ENCODE assay signal across 8 cellular contexts in the genomic region with DNA sequence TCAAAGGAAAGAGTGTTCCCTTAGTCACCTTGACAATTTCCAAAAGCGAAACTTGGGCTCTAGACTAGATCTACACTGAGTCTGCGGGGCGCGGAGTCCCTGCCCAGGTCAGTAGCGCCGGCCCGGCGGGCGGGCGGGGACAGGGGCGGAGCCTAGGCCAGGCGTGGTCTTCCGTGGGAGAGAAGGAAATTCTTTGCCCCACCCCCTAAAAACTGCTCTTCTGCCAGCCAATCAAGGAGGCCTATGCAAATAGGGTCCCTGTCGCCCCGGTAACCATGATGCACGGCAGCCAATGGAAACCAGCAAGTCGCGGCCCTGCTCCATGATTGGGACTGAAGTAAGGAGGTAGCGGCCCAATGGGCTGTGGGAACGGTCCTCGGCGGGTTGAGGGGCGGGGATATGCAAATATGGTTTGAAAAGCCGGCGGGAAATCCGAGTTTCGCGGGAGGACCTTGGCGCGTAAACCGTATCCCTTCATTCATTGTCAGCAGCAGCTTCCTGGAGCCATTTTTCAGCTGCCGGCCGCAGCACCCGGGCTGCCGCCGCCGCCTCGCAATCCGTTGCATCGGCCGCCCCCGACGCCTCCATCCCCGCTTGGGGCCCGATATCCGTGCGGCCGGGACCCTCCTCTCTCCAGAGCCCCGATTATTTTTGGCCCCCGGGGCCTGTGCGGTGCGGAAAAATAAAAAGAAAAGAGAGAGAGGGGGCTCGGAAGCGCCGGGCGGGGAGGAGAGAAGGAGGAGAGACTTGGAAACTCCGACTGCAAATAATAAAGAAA. TPM values are rescaled to one million over a fixed set of nuclear protein-coding genes. Genes with fewer than 3 reads are reported as not detected.
DNase-seq lines count a peak whose midpoint lies in the region; ATAC-seq, FAIRE-seq and TF ChIP-seq lines count a peak whose summit lies in the region.

TSS of gene E2F3 (plus strand) at position 477 of the 778 bp plus-strand sequence. CDS start 354 bp downstream, outside the sequence.

- H3K4me1 ChIP-seq in adrenal gland (replicated peaks in 1 of 2), result no peaks in the 10 kb centered on the region
- peaks cover 0 to 39% (median 7%) of the 10 kb centered on the region in 12 donors for H3K4me1 ChIP-seq in heart left ventricle
- H3K4me1 ChIP-seq in upper lobe of left lung, result peaks cover 0 to 39% (median 7%) of the 10 kb centered on the region in 4 donors

- H3K27me3 ChIP-seq in adrenal gland (no peaks in the 10 kb centered on the region), heart left ventricle (no peaks in the 10 kb centered on the region), upper lobe of left lung (no peaks in the 10 kb centered on the region)

- TF ChIP-seq CTCF in adrenal gland (IDR thresholded peaks at IDR 0.05) (no peak), heart left ventricle (IDR thresholded peaks at IDR 0.05) (no peak), upper lobe of left lung (IDR thresholded peaks at IDR 0.05) (peak in 1 of 6 experiments; percentile 9)

- intact Hi-C loops in adrenal gland (cut with DNase I) (no loop called here), heart left ventricle (cut with DNase I) (loop anchor here (2.0 to 10.0 kb wide), 10 partner anchors 107 to 597 kb away; partner anchors contain the start of genes MBOAT1 (in 4 of the 10) and CDKAL1 (in 3 of the 10))

- TF ChIP-seq POLR2A in GM12892 (IDR thresholded peaks at IDR 0.05; ENCODE audit: low read depth, low read length) (peak; percentile 89), adrenal gland (IDR thresholded peaks at IDR 0.05) (peak in 1 of 2 donors; percentile 64), heart left ventricle (IDR thresholded peaks at IDR 0.05) (peak in 1 of 2 donors; percentile 19), upper lobe of left lung (IDR thresholded peaks at IDR 0.05) (peak in 2 of 4 donors; percentile 14 to 28)

- peak within 1 kb of the TSS; percentile 40 to 97 (median 49) for H3K4me3 ChIP-seq in adrenal gland
- peak within 1 kb of the TSS; percentile 64 to 89 (median 78) for H3K4me3 ChIP-seq in heart left ventricle
- H3K4me3 ChIP-seq in upper lobe of left lung, result peak within 1 kb of the TSS; percentile 45 to 88 (median 75)

- peak; percentile 99 for FAIRE-seq in GM12892 (lab: Jason Lieb, UNC)

- ATAC-seq in HG02852 (IDR thresholded peaks at IDR 0.05; ENCODE audit: unreplicated experiment) (peak; percentile 85), heart left ventricle (peak; percentile 94 to 99 (median 96)), upper lobe of left lung (ENCODE audit: low FRiP score in 2 of 2) (peak; percentile 93 to 99)

- DNase-seq in GM12892 (ENCODE audit: insufficient read length) (peak; percentile 95), NCI-H146 (lab: John Stamatoyannopoulos, UW) (peak; percentile 100), T-helper 1 cell (peak; percentile 96 to 100 (median 98)), adrenal gland (peak; percentile 100), heart left ventricle (peak; percentile 99 to 100 (median 100)), pons (ENCODE audit: low spot score) (peak; percentile 100), upper lobe of left lung (peak; percentile 99 to 100)

- H3K36me3 ChIP-seq in adrenal gland (replicated peaks in 1 of 2) (no peaks in the 10 kb centered on the region), heart left ventricle (peaks cover 0 to 7% (median 0%) of the 10 kb centered on the region in 9 donors), upper lobe of left lung (no peaks in the 10 kb centered on the region)

- H3K27ac ChIP-seq in adrenal gland (peak within 1 kb of the TSS; percentile 64 to 96 (median 84)), heart left ventricle (peak within 1 kb of the TSS; percentile 64 to 95 (median 91)), upper lobe of left lung (peak within 1 kb of the TSS; percentile 86 to 96 (median 93))

- no peak for TF ChIP-seq EP300 in upper lobe of left lung (IDR thresholded peaks at IDR 0.05)

- WGBS in adrenal gland, 4 donors, result 0 to 1% (median 1%) methylated on average over 34 to 57 of the region's 57 CpGs
- 0 to 1% (median 0%) methylated on average over 47 to 57 of the region's 57 CpGs for WGBS in heart left ventricle, 4 donors
- 0 to 1% methylated on average over 31 to 57 of the region's 57 CpGs for WGBS in upper lobe of left lung, 2 donors

- no peaks in the 10 kb centered on the region for H3K9me3 ChIP-seq in adrenal gland (replicated peaks in 1 of 3)
- H3K9me3 ChIP-seq in heart left ventricle, result peaks cover 0 to 4% (median 0%) of the 10 kb centered on the region in 12 donors
- no peaks in the 10 kb centered on the region for H3K9me3 ChIP-seq in upper lobe of left lung

RNA-seq across cellular contexts. Expression of gene E2F3, which starts in this region (rescaled TPM):
- 6.5 TPM for polyA plus RNA-seq in GM12892 (2012; ENCODE audit: missing spikeins)
- total RNA-seq in adrenal gland, result 10 to 100 TPM in 3 of 8 donors, 1 to 10 TPM in 5; 5.2 to 12.0 (median 8.6) TPM
- 10 to 100 TPM in 1 of 3 donors, 1 to 10 TPM in 2; 6.0 to 11.1 (median 6.6) TPM for polyA plus RNA-seq in adrenal gland
- 10 to 100 TPM in 1 of 9 donors, 1 to 10 TPM in 8; 4.2 to 13.8 (median 6.8) TPM for total RNA-seq in heart left ventricle
- 1 to 10 TPM; 2.7 to 5.6 TPM for polyA plus RNA-seq in heart left ventricle
- 10 to 100 TPM in 1 of 6 donors, 1 to 10 TPM in 5; 4.0 to 10.8 (median 6.5) TPM for total RNA-seq in upper lobe of left lung

Comparison
In these comparisons a context has a peak if more than half of its experiments do, and no peak if none do; other contexts are left out.
1. Peak in every context shown above with its lines: DNase-seq, ATAC-seq, H3K4me3 ChIP-seq and H3K27ac ChIP-seq.
2. intact Hi-C loops: an anchor here in heart left ventricle (2.0 to 10.0 kb wide); none called in adrenal gland.